Comparison of ENCODE assay signal across 28 cellular contexts in the genomic region with DNA sequence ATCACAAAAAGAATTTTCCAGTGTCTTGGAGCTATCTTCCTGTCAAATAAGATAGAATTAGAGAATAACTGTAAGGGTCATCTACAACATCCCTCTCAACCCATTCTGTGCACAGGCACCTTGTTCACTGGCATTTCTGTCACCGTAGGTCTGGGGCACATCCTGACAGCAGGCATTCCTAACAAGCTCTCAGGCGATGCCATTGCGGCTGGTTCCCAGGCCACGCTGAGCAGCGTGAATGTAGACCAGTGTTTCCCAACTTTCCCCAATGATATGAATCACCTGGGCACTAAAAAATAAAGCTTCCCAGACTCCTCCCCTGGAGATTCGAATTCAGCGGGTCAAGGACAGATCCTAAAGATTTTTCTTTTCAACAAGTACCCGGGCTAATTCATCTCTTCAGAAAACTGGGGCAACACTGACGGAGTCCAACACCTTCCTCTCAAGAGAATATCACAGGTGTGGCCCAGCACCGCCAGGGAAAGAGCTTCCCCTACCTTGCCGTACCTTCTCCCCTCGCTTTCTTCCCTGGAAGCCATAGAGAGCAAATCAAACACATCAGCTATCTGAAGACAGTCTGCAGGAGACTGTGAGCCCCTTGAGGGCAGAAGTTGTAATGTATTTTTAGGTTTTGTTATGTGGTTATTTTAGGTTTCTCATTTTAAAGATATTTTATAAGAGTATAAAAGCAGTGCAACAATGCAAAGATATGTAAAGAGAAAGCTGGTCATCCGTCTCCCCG.
A peak's percentile ranks its signal among the peaks of the same experiment; 100 is the strongest.
DNase-seq lines count a peak whose midpoint lies in the region; ATAC-seq and TF ChIP-seq lines count a peak whose summit lies in the region.
"Had no signal": no experiment of that assay in that cellular context is flagged by ENCODE, and none has a peak within 500 bp of the region (broad histone marks: within the 10 kb centered on the region; RNA-seq: fewer than 3 reads in every experiment).

No MANE protein-coding gene starts in this region.

- H3K9me3 ChIP-seq in OCI-LY7 (ENCODE audit: low read length): no peaks in the 10 kb centered on the region
- no peaks in the 10 kb centered on the region for H3K9me3 ChIP-seq in ascending aorta
- H3K9me3 ChIP-seq in body of pancreas: no peaks in the 10 kb centered on the region
- H3K9me3 ChIP-seq: left lung, pancreas, SK-N-SH, upper lobe of left lung had no signal

- no peaks in the 10 kb centered on the region for H3K79me2 ChIP-seq in OCI-LY7 (ENCODE audit: insufficient read depth, low read depth, low read length)

- H3K4me3 Mint-ChIP-seq in activated naive CD8-positive, alpha-beta T cell: no peak overlapping the region
- H3K4me3 Mint-ChIP-seq in activated naive CD8-positive, alpha-beta T cell treated with anti-CD3 and anti-CD28 coated beads for 36 hours: no peak overlapping the region
- H3K4me3 Mint-ChIP-seq: activated CD4-positive, alpha-beta memory T cell treated with anti-CD3 and anti-CD28 coated beads, Interleukin-2, amount 10 ng/mL, durations not matched to agents 7 days and 5 days; B cell; effector memory CD8-positive, alpha-beta T cell; memory B cell; neural progenitor cell; stimulated activated memory B cell treated with anti-CD40 and anti-IgM and Interleukin-4, amounts not matched to agents 10 μg/mL and 1 μg/mL and 100 μg/mL, for 72 hours; T-helper 1 cell treated with Interleukin-12 subunit alpha and Interleukin-12 subunit beta and Interleukin-4 antibody, amounts not matched to agents 30 μg/mL and 1 μg/mL, for 36 hours had no signal

- no TSS peak for BruUV-seq in OCI-LY7 (replicated peaks; lab: Mats Ljungman, UMichigan)

- TF ChIP-seq POLR2A in body of pancreas (IDR thresholded peaks at IDR 0.05): no peak

- ATAC-seq in body of pancreas: no peak
- ATAC-seq: activated naive CD4-positive, alpha-beta T cell treated with anti-CD3 and anti-CD28 coated beads, Interleukin-2, amount 50 U/mL, for 72 hours; effector memory CD8-positive, alpha-beta T cell; left lung; stimulated activated memory B cell treated with anti-CD40 and anti-IgM and Interleukin-4, amounts not matched to agents 10 μg/mL and 1 μg/mL and 100 μg/mL, for 72 hours had no signal

- H3K4me1 ChIP-seq in OCI-LY7 (ENCODE audit: insufficient read depth, low read length, poor library complexity, severe bottlenecking): peaks cover 12% of the 10 kb centered on the region
- no peaks in the 10 kb centered on the region for H3K4me1 ChIP-seq in ascending aorta
- no peaks in the 10 kb centered on the region for H3K4me1 ChIP-seq in body of pancreas
- H3K4me1 ChIP-seq: left lung, neural progenitor cell, pancreas, upper lobe of left lung had no signal

- no peaks in the 10 kb centered on the region for H4K20me1 ChIP-seq in OCI-LY7 (ENCODE audit: insufficient read depth, low read length)

- no peaks in the 10 kb centered on the region for H3K36me3 Mint-ChIP-seq in activated naive CD8-positive, alpha-beta T cell
- H3K36me3 Mint-ChIP-seq in activated naive CD8-positive, alpha-beta T cell treated with anti-CD3 and anti-CD28 coated beads for 36 hours: no peaks in the 10 kb centered on the region
- H3K36me3 Mint-ChIP-seq: activated naive CD4-positive, alpha-beta T cell treated with anti-CD3 and anti-CD28 coated beads, Interleukin-2, amount 50 U/mL, for 72 hours; memory B cell; neural progenitor cell; stimulated activated memory B cell treated with anti-CD40 and anti-IgM and Interleukin-4, amounts not matched to agents 10 μg/mL and 1 μg/mL and 100 μg/mL, for 72 hours had no signal

- no peaks in the 10 kb centered on the region for H3K27me3 ChIP-seq in ascending aorta
- H3K27me3 ChIP-seq in body of pancreas: no peaks in the 10 kb centered on the region
- H3K27me3 ChIP-seq: left lung, neural progenitor cell, pancreas, upper lobe of left lung had no signal

- H3K36me3 ChIP-seq in OCI-LY7 (ENCODE audit: insufficient read depth, low read length) (no peaks in the 10 kb centered on the region), ascending aorta (no peaks in the 10 kb centered on the region), body of pancreas (replicated peaks in 1 of 2; ENCODE audit: insufficient read depth in 1 of 2, low read depth in 2 of 2) (no peaks in the 10 kb centered on the region)
- H3K36me3 ChIP-seq: left lung, neural progenitor cell, pancreas, upper lobe of left lung had no signal

- peak overlapping the region; percentile 83; the same call in 1 of the 2 replicates for H2AFZ ChIP-seq in OCI-LY7 (ENCODE audit: low read length)

- no peak for DNase-seq in activated naive CD8-positive, alpha-beta T cell treated with anti-CD3 and anti-CD28 coated beads for 36 hours
- DNase-seq in OCI-LY7 (ENCODE audit: low spot score): no peak
- DNase-seq in kidney tubule cell (ENCODE audit: low spot score): peak; percentile 26
- DNase-seq in NCI-H1092 treated with DMSO at 0.1 percent for 48 hours (lab: John Stamatoyannopoulos, UW): no peak
- DNase-seq in ascending aorta (ENCODE audit: low spot score in 2 of 2): no peak
- no peak for DNase-seq in NCI-H446 (lab: John Stamatoyannopoulos, UW)
- DNase-seq in body of pancreas: no peak
- DNase-seq: activated CD4-positive, alpha-beta memory T cell treated with anti-CD3 and anti-CD28 coated beads, Interleukin-2, amount 10 ng/mL, durations not matched to agents 7 days and 5 days; activated CD4-positive, CD25-positive, alpha-beta regulatory T cell treated with anti-CD3 and anti-CD28 coated beads, Interleukin-2, amount 50 U/mL, for 72 hours; activated effector memory CD4-positive, alpha-beta T cell treated with Interleukin-2 at 50 U/mL for 16 hours; effector memory CD8-positive, alpha-beta T cell; glutamatergic neuron; left lung; NCI-H1048; NCI-H187; NCI-H510A; pancreas; retina; SK-N-SH; substantia nigra; upper lobe of left lung had no signal

- WGBS in body of pancreas, 2 donors: 76 to 80% methylated on average over 14 of the region's 14 CpGs

- H3K4me1 Mint-ChIP-seq in activated naive CD8-positive, alpha-beta T cell (ENCODE audit: low read depth): peaks cover 10% of the 10 kb centered on the region
- H3K4me1 Mint-ChIP-seq in activated naive CD8-positive, alpha-beta T cell treated with anti-CD3 and anti-CD28 coated beads for 36 hours: peaks cover 3% of the 10 kb centered on the region
- H3K4me1 Mint-ChIP-seq: activated CD4-positive, alpha-beta memory T cell treated with anti-CD3 and anti-CD28 coated beads, Interleukin-2, amount 10 ng/mL, durations not matched to agents 7 days and 5 days; memory B cell had no signal

- TF ChIP-seq CTCF in OCI-LY7 (conservative IDR thresholded peaks at IDR 0.05; ENCODE audit: low read length) (no peak), ascending aorta (IDR thresholded peaks at IDR 0.05) (no peak), body of pancreas (IDR thresholded peaks at IDR 0.05) (no peak)

- intact Hi-C loops in OCI-LY7 (cut with micrococcal nuclease; ENCODE audit: unreplicated experiment) (no loop called here), ascending aorta (cut with DNase I) (no loop called here), body of pancreas (cut with DNase I) (no loop called here)

- no peak overlapping the region for H3K4me3 ChIP-seq in OCI-LY7 (ENCODE audit: low read depth, low read length, poor library complexity, severe bottlenecking)
- H3K4me3 ChIP-seq in ascending aorta: no peak overlapping the region
- no peak overlapping the region for H3K4me3 ChIP-seq in body of pancreas
- H3K4me3 ChIP-seq: left lung, neural progenitor cell, pancreas, upper lobe of left lung had no signal

- CTCF ChIA-PET in OCI-LY7 (lab: Charles Lee; ENCODE audit: unreplicated experiment): interaction anchor here (1.5 kb wide), 1 partner anchor 10 kb away, joined by 5 read pairs; no protein-coding TSS in a partner anchor

- H3K27ac ChIP-seq in OCI-LY7 (ENCODE audit: low read depth, low read length, poor library complexity, severe bottlenecking): no peak overlapping the region
- H3K27ac ChIP-seq in ascending aorta: no peak overlapping the region
- no peak overlapping the region for H3K27ac ChIP-seq in body of pancreas
- H3K27ac ChIP-seq: left lung, neural progenitor cell, upper lobe of left lung had no signal

- H3K9me2 ChIP-seq in OCI-LY7 (ENCODE audit: insufficient read depth, low read length): no peaks in the 10 kb centered on the region
- H3K9me2 ChIP-seq: SK-N-SH had no signal

- POLR2A ChIA-PET in OCI-LY7 (lab: Charles Lee): interaction anchor here (0.6 to 1.6 kb wide), 3 partner anchors 11 to 14 kb away, joined by 3 to 4 read pairs (median 3); no protein-coding TSS in a partner anchor

- peak overlapping the region; percentile 17; the same call in 1 of the 2 replicates for H3K4me2 ChIP-seq in OCI-LY7 (ENCODE audit: low read length)
- H3K4me2 ChIP-seq: neural progenitor cell, SK-N-SH had no signal

- H3K27me3 Mint-ChIP-seq in activated naive CD8-positive, alpha-beta T cell: no peaks in the 10 kb centered on the region
- no peaks in the 10 kb centered on the region for H3K27me3 Mint-ChIP-seq in activated naive CD8-positive, alpha-beta T cell treated with anti-CD3 and anti-CD28 coated beads for 36 hours
- H3K27me3 Mint-ChIP-seq: activated CD4-positive, alpha-beta memory T cell treated with anti-CD3 and anti-CD28 coated beads, Interleukin-2, amount 10 ng/mL, durations not matched to agents 7 days and 5 days; B cell; effector memory CD8-positive, alpha-beta T cell had no signal

- peak overlapping the region; percentile 3 for H3K27ac Mint-ChIP-seq in activated naive CD8-positive, alpha-beta T cell
- no peak overlapping the region for H3K27ac Mint-ChIP-seq in activated naive CD8-positive, alpha-beta T cell treated with anti-CD3 and anti-CD28 coated beads for 36 hours
- H3K27ac Mint-ChIP-seq: activated CD4-positive, alpha-beta memory T cell treated with anti-CD3 and anti-CD28 coated beads, Interleukin-2, amount 10 ng/mL, durations not matched to agents 7 days and 5 days; B cell; memory B cell; neural progenitor cell; stimulated activated memory B cell treated with anti-CD40 and anti-IgM and Interleukin-4, amounts not matched to agents 10 μg/mL and 1 μg/mL and 100 μg/mL, for 72 hours; T-helper 1 cell treated with Interleukin-12 subunit alpha and Interleukin-12 subunit beta and Interleukin-4 antibody, amounts not matched to agents 30 μg/mL and 1 μg/mL, for 36 hours had no signal

- no peaks in the 10 kb centered on the region for H3K9me3 Mint-ChIP-seq in activated naive CD8-positive, alpha-beta T cell (ENCODE audit: low read depth)
- peaks cover 3% of the 10 kb centered on the region for H3K9me3 Mint-ChIP-seq in activated naive CD8-positive, alpha-beta T cell treated with anti-CD3 and anti-CD28 coated beads for 36 hours
- H3K9me3 Mint-ChIP-seq: activated CD4-positive, alpha-beta memory T cell treated with anti-CD3 and anti-CD28 coated beads, Interleukin-2, amount 10 ng/mL, durations not matched to agents 7 days and 5 days; activated naive CD4-positive, alpha-beta T cell treated with anti-CD3 and anti-CD28 coated beads, Interleukin-2, amount 50 U/mL, for 72 hours; effector memory CD8-positive, alpha-beta T cell; memory B cell; neural progenitor cell; stimulated activated memory B cell treated with anti-CD40 and anti-IgM and Interleukin-4, amounts not matched to agents 10 μg/mL and 1 μg/mL and 100 μg/mL, for 72 hours; T-helper 1 cell treated with Interleukin-12 subunit alpha and Interleukin-12 subunit beta and Interleukin-4 antibody, amounts not matched to agents 30 μg/mL and 1 μg/mL, for 36 hours had no signal
